ENCODE assay signal across 2 cellular contexts in genomic region chr9:136438548-136438908, GRCh38.
TF ChIP-seq lines count a peak whose summit lies in the region.

No MANE protein-coding gene starts in this region.

TF ChIP-seq in A549, 52 proteins besides CTCF, POLR2A, EP300 and RAD21 (continued from another document):
- TF ChIP-seq NPAS2 (CRISPR knock-in tag; IDR thresholded peaks at IDR 0.05; ENCODE audit: borderline replicate concordance) (no peak), FOSB (CRISPR knock-in tag; IDR thresholded peaks at IDR 0.05) (no peak), USF2 (IDR thresholded peaks at IDR 0.05) (no peak), KDM1A (IDR thresholded peaks at IDR 0.05; ENCODE audit: low read depth) (no peak), FOSL2 (IDR thresholded peaks at IDR 0.05) (no peak), FOSL2 (CRISPR knock-in tag; IDR thresholded peaks at IDR 0.05) (no peak), ESRRA (IDR thresholded peaks at IDR 0.05; ENCODE audit: borderline replicate concordance, low read length) (no peak), HDAC2 (IDR thresholded peaks at IDR 0.05) (no peak), CEBPB (IDR thresholded peaks at IDR 0.05) (no peak), POLR2AphosphoS2 (conservative IDR thresholded peaks at IDR 0.05; ENCODE audit: low read length) (no peak), FOXS1 (CRISPR knock-in tag; IDR thresholded peaks at IDR 0.05) (no peak), EHF (CRISPR knock-in tag; IDR thresholded peaks at IDR 0.05) (no peak), NR3C1 (IDR thresholded peaks at IDR 0.05) (no peak), HES2 (IDR thresholded peaks at IDR 0.05) (no peak), CHD4 (IDR thresholded peaks at IDR 0.05; ENCODE audit: borderline replicate concordance) (no peak), RFX5 (IDR thresholded peaks at IDR 0.05) (no peak), HEYL (CRISPR knock-in tag; IDR thresholded peaks at IDR 0.05) (no peak)

TF ChIP-seq in GM23338, 12 proteins besides CTCF, POLR2A, EP300 and RAD21 (continued from another document):
- TF ChIP-seq REST (IDR thresholded peaks at IDR 0.05; ENCODE audit: unreplicated experiment) = no peak
